ENCODE assay signal across 8 cellular contexts in genomic region chr3:161854232-161854771, GRCh38.
DNase-seq lines count a peak whose midpoint lies in the region; ATAC-seq and TF ChIP-seq lines count a peak whose summit lies in the region.

No MANE protein-coding gene starts in this region.

- no peak for ATAC-seq in activated CD4-positive, alpha-beta T cell treated with anti-CD3 and anti-CD28 coated beads for 36 hours

- no peaks in the 10 kb centered on the region for H3K27me3 Mint-ChIP-seq in activated CD4-positive, alpha-beta T cell treated with anti-CD3 and anti-CD28 coated beads for 36 hours
- peaks cover 2% of the 10 kb centered on the region for H3K27me3 Mint-ChIP-seq in endothelial cell (ENCODE audit: unreplicated experiment)

- no peaks in the 10 kb centered on the region for H3K27me3 ChIP-seq in transverse colon

- H3K4me3 Mint-ChIP-seq in activated CD4-positive, alpha-beta T cell treated with anti-CD3 and anti-CD28 coated beads for 36 hours: no peak overlapping the region
- no peak overlapping the region for H3K4me3 Mint-ChIP-seq in endothelial cell (ENCODE audit: unreplicated experiment)

- DNase-seq in activated CD4-positive, alpha-beta T cell treated with anti-CD3 and anti-CD28 coated beads for 36 hours: peak; percentile 49
- no peak for DNase-seq in activated CD4-positive, alpha-beta T cell treated with anti-CD3 and anti-CD28 coated beads, Interleukin-2, amount 50 U/mL, for 4 hours
- peak; percentile 41 for DNase-seq in HFF-Myc (ENCODE audit: extremely low read depth, low read depth)
- DNase-seq in NCI-H226: peak; percentile 70
- peak; percentile 42 for DNase-seq in endothelial cell (ENCODE audit: low spot score)
- peak; percentile 45 for DNase-seq in transverse colon
- no peak for DNase-seq in GOT3 (lab: John Stamatoyannopoulos, UW)
- DNase-seq in posterior vena cava (ENCODE audit: low spot score): no peak

- 69 to 77% methylated on average over 3 to 7 of the region's 7 CpGs for WGBS in transverse colon (ENCODE audit: low coverage in 1 of 2), 2 donors

- no peaks in the 10 kb centered on the region for H3K4me1 Mint-ChIP-seq in activated CD4-positive, alpha-beta T cell treated with anti-CD3 and anti-CD28 coated beads for 36 hours
- peaks cover 11% of the 10 kb centered on the region for H3K4me1 Mint-ChIP-seq in endothelial cell (ENCODE audit: unreplicated experiment)

- TF ChIP-seq POLR2A in transverse colon (IDR thresholded peaks at IDR 0.05): no peak

- intact Hi-C loops in activated CD4-positive, alpha-beta T cell treated with anti-CD3 and anti-CD28 coated beads for 36 hours (cut with DNase I, micrococcal nuclease): loop anchor here in 1 of 2 experiments (10.0 kb wide), 1 partner anchor 340 kb away; no protein-coding TSS in a partner anchor
- intact Hi-C loops in transverse colon (cut with DNase I; ENCODE audit: low total_unique reads): no loop called here
- intact Hi-C loops in posterior vena cava (cut with DNase I): no loop called here

- no peak for TF ChIP-seq EP300 in transverse colon (IDR thresholded peaks at IDR 0.05; ENCODE audit: low read depth)

- H3K9me3 Mint-ChIP-seq in activated CD4-positive, alpha-beta T cell treated with anti-CD3 and anti-CD28 coated beads for 36 hours (ENCODE audit: low read depth): no peaks in the 10 kb centered on the region
- H3K9me3 Mint-ChIP-seq in endothelial cell (ENCODE audit: unreplicated experiment): no peaks in the 10 kb centered on the region

- H3K27ac Mint-ChIP-seq in activated CD4-positive, alpha-beta T cell treated with anti-CD3 and anti-CD28 coated beads for 36 hours: no peak overlapping the region
- peak overlapping the region; percentile 84 for H3K27ac Mint-ChIP-seq in endothelial cell (ENCODE audit: unreplicated experiment)

- no peaks in the 10 kb centered on the region for H3K36me3 ChIP-seq in transverse colon

- CTCF ChIA-PET in activated CD4-positive, alpha-beta T cell treated with anti-CD3 and anti-CD28 coated beads for 36 hours (lab: Charles Lee): interaction anchor here (1.0 kb wide), 1 partner anchor 54 kb away, joined by 4 read pairs; no protein-coding TSS in a partner anchor

- in situ Hi-C loops in transverse colon (cut with MboI; ENCODE audit: low pct_ligation_motif_present in 1 of 4, low pct_unique_long_range_greater_than_20kb in 1 of 4, low sequenced_read_pairs in 3 of 4): no loop called here

- H3K4me1 ChIP-seq in transverse colon: no peaks in the 10 kb centered on the region

- H3K27ac ChIP-seq in transverse colon: no peak overlapping the region

- POLR2A ChIA-PET in activated CD4-positive, alpha-beta T cell treated with anti-CD3 and anti-CD28 coated beads for 36 hours (lab: Charles Lee): no interaction called here

- no peaks in the 10 kb centered on the region for H3K36me3 Mint-ChIP-seq in activated CD4-positive, alpha-beta T cell treated with anti-CD3 and anti-CD28 coated beads for 36 hours (ENCODE audit: low read depth)
- H3K36me3 Mint-ChIP-seq in endothelial cell (ENCODE audit: low read depth, unreplicated experiment): no peaks in the 10 kb centered on the region

- no peaks in the 10 kb centered on the region for H3K9me3 ChIP-seq in transverse colon

- no peak overlapping the region for H3K4me3 ChIP-seq in HFF-Myc (replicated peaks; ENCODE audit: low read depth, low read length)
- no peak overlapping the region for H3K4me3 ChIP-seq in transverse colon

- peak; percentile 14 for TF ChIP-seq CTCF in HFF-Myc (IDR thresholded peaks at IDR 0.05; ENCODE audit: low read depth, low read length, missing control alignments)
- TF ChIP-seq CTCF in endothelial cell (IDR thresholded peaks at IDR 0.05; ENCODE audit: unreplicated experiment): peak; percentile 55
- peak in 1 of 5 experiments; percentile 22 for TF ChIP-seq CTCF in transverse colon (IDR thresholded peaks at IDR 0.05)

Comparison
In these comparisons a context has a peak if more than half of its experiments do, and no peak if none do; other contexts are left out.
1. DNase-seq: peak in activated CD4-positive, alpha-beta T cell treated with anti-CD3 and anti-CD28 coated beads for 36 hours (single experiment), HFF-Myc (single experiment), NCI-H226 (single experiment), endothelial cell (single experiment) and transverse colon (single experiment); none in activated CD4-positive, alpha-beta T cell treated with anti-CD3 and anti-CD28 coated beads, Interleukin-2, amount 50 U/mL, for 4 hours (0 of 2), GOT3 (single experiment) and posterior vena cava (single experiment).